1 cellular context compared by ENCODE assay signal in genomic region chr4:166198516-166198915, GRCh38.
TF ChIP-seq lines count a peak whose summit lies in the region.

No MANE protein-coding gene starts in this region.

TF ChIP-seq in H1, 55 proteins besides CTCF, POLR2A, EP300 and RAD21 (continued from another document):
- no peak for TF ChIP-seq GABPA (IDR thresholded peaks at IDR 0.05; ENCODE audit: borderline replicate concordance, insufficient read depth, low read length)
- no peak for TF ChIP-seq TAF7 (optimal IDR thresholded peaks at IDR 0.05; ENCODE audit: borderline replicate concordance, low read depth, low read length)
- TF ChIP-seq SP1 (IDR thresholded peaks at IDR 0.05; ENCODE audit: low read depth, low read length): no peak
- TF ChIP-seq EZH2 (IDR thresholded peaks at IDR 0.05; ENCODE audit: low read depth, low read length, severe bottlenecking): no peak
- no peak for TF ChIP-seq CHD2 (IDR thresholded peaks at IDR 0.05; ENCODE audit: low read length)
- no peak for TF ChIP-seq EGR1 (IDR thresholded peaks at IDR 0.05; ENCODE audit: borderline replicate concordance, low read depth, low read length)
- TF ChIP-seq ZNF274 (IDR thresholded peaks at IDR 0.05; ENCODE audit: borderline replicate concordance, extremely low read depth, low read length): no peak
